Comparison of ENCODE assay signal across 25 cellular contexts in genomic region chr11:21195995-21196394, GRCh38.
"Had no signal": no experiment of that assay in that cellular context is flagged by ENCODE, and none has a peak within 500 bp of the region (broad histone marks: within the 10 kb centered on the region; RNA-seq: fewer than 3 reads in every experiment).

No MANE protein-coding gene starts in this region.

- H3K27me3 Mint-ChIP-seq: naive thymus-derived CD4-positive, alpha-beta T cell; natural killer cell treated with Interleukin-12 subunit alpha and Interleukin-12 subunit beta and Interleukin-15 and Interleukin-18, amount 100 ng/mL, for 72 hours; progenitor cell of endocrine pancreas; stimulated activated naive B cell treated with anti-CD40 and anti-IgM and Interleukin-4, amounts not matched to agents 10 μg/mL and 1 μg/mL and 100 μg/mL, for 72 hours had no signal

- H3K27ac ChIP-seq: heart right ventricle, hepatocyte, ovary, skin epidermis, stomach, testis, thyroid gland, transverse colon, upper lobe of left lung had no signal

- ATAC-seq: left lobe of liver; mucosa of descending colon; naive thymus-derived CD4-positive, alpha-beta T cell; natural killer cell treated with Interleukin-12 subunit alpha and Interleukin-12 subunit beta and Interleukin-15 and Interleukin-18, amount 100 ng/mL, for 72 hours; sciatic nerve; stimulated activated naive B cell treated with anti-CD40 and anti-IgM and Interleukin-4, amounts not matched to agents 10 μg/mL and 1 μg/mL and 100 μg/mL, for 72 hours; stimulated activated naive CD8-positive, alpha-beta T cell treated with anti-CD3 and anti-CD28 coated beads, Interleukin-15, Interleukin-2, amounts not matched to agents 100 U/mL and 50 U/mL, for 24 hours had no signal

- H3K4me3 ChIP-seq: heart right ventricle, hepatocyte, lung, mucosa of descending colon, ovary, skin epidermis, stomach, testis, thyroid gland, transverse colon, upper lobe of left lung had no signal

- H3K27ac Mint-ChIP-seq: naive thymus-derived CD4-positive, alpha-beta T cell; natural killer cell treated with Interleukin-12 subunit alpha and Interleukin-12 subunit beta and Interleukin-15 and Interleukin-18, amount 100 ng/mL, for 72 hours; progenitor cell of endocrine pancreas; stimulated activated naive B cell treated with anti-CD40 and anti-IgM and Interleukin-4, amounts not matched to agents 10 μg/mL and 1 μg/mL and 100 μg/mL, for 72 hours had no signal

- H3K36me3 ChIP-seq: heart right ventricle, ovary, stomach, thyroid gland, transverse colon, upper lobe of left lung had no signal

- H3K4me1 ChIP-seq: heart right ventricle, stomach, testis, thyroid gland, transverse colon, upper lobe of left lung had no signal

- H3K27me3 ChIP-seq: heart right ventricle, hepatocyte, ovary, stomach, testis, thyroid gland, transverse colon, upper lobe of left lung had no signal

- H3K4me3 Mint-ChIP-seq: naive thymus-derived CD4-positive, alpha-beta T cell; natural killer cell treated with Interleukin-12 subunit alpha and Interleukin-12 subunit beta and Interleukin-15 and Interleukin-18, amount 100 ng/mL, for 72 hours; stimulated activated naive B cell treated with anti-CD40 and anti-IgM and Interleukin-4, amounts not matched to agents 10 μg/mL and 1 μg/mL and 100 μg/mL, for 72 hours had no signal

- H3K36me3 Mint-ChIP-seq: naive thymus-derived CD4-positive, alpha-beta T cell; natural killer cell treated with Interleukin-12 subunit alpha and Interleukin-12 subunit beta and Interleukin-15 and Interleukin-18, amount 100 ng/mL, for 72 hours; stimulated activated naive B cell treated with anti-CD40 and anti-IgM and Interleukin-4, amounts not matched to agents 10 μg/mL and 1 μg/mL and 100 μg/mL, for 72 hours had no signal

- H3K4me1 Mint-ChIP-seq: naive thymus-derived CD4-positive, alpha-beta T cell; stimulated activated naive B cell treated with anti-CD40 and anti-IgM and Interleukin-4, amounts not matched to agents 10 μg/mL and 1 μg/mL and 100 μg/mL, for 72 hours had no signal

- DNase-seq: heart right ventricle; islet precursor cell; midbrain; mucosa of descending colon; naive thymus-derived CD4-positive, alpha-beta T cell; ovary; right cardiac atrium; stimulated activated CD4-positive, alpha-beta T cell treated with anti-CD3 and anti-CD28 coated beads, Interleukin-12 subunit alpha, Interleukin-12 subunit beta, amount 100 ng/mL, for 4 hours; stimulated activated CD4-positive, alpha-beta T cell treated with anti-CD3 and anti-CD28 coated beads, Interleukin-15, amount 100 ng/mL, for 24 hours; stimulated activated CD4-positive, alpha-beta T cell treated with anti-CD3 and anti-CD28 coated beads, Interleukin-2, amount 100 ng/mL, for 24 hours; stimulated activated CD4-positive, alpha-beta T cell treated with anti-CD3 and anti-CD28 coated beads, Interleukin-4, amount 100 ng/mL, for 1 hour; stimulated activated naive B cell treated with anti-CD40 and anti-IgM and Interleukin-4, amounts not matched to agents 10 μg/mL and 1 μg/mL and 100 μg/mL, for 72 hours; stimulated activated naive CD8-positive, alpha-beta T cell treated with anti-CD3 and anti-CD28 coated beads, Interleukin-15, Interleukin-2, amounts not matched to agents 100 U/mL and 50 U/mL, for 24 hours; stomach; testis; thyroid gland; transverse colon; upper lobe of left lung had no signal

- H3K9me3 ChIP-seq: ovary, testis, thyroid gland, transverse colon, upper lobe of left lung had no signal
